Comparison of ENCODE assay signal across 15 cellular contexts in genomic region chr14:55212611-55213010, GRCh38. TPM values are rescaled to one million over a fixed set of nuclear protein-coding genes. Genes with fewer than 3 reads are reported as not detected.
A peak's percentile ranks its signal among the peaks of the same experiment; 100 is the strongest.
DNase-seq lines count a peak whose midpoint lies in the region; ATAC-seq and TF ChIP-seq lines count a peak whose summit lies in the region.
"Had no signal": no experiment of that assay in that cellular context is flagged by ENCODE, and none has a peak within 500 bp of the region (broad histone marks: within the 10 kb centered on the region; RNA-seq: fewer than 3 reads in every experiment).

No MANE protein-coding gene starts in this region.

- H3K9me3 ChIP-seq in CD8-positive, alpha-beta T cell (ENCODE audit: low read length), result no peaks in the 10 kb centered on the region
- H3K9me3 ChIP-seq: adrenal gland, sigmoid colon had no signal

- no peaks in the 10 kb centered on the region for H3K27me3 ChIP-seq in CD8-positive, alpha-beta T cell (ENCODE audit: insufficient read depth, low read length)
- H3K27me3 ChIP-seq: adrenal gland, sigmoid colon had no signal

- DNase-seq in NCI-H748 (lab: John Stamatoyannopoulos, UW; ENCODE audit: unreplicated experiment) (peak; percentile 50), NCI-H748 treated with DMSO at 0.1 percent for 48 hours (lab: John Stamatoyannopoulos, UW) (no peak), NCI-H460 (ENCODE audit: extremely low read depth, low read depth) (peak; percentile 93), SK-N-DZ (ENCODE audit: low spot score) (peak; percentile 50), stromal cell of bone marrow (ENCODE audit: low read depth) (peak; percentile 19), NCI-H1105 (lab: John Stamatoyannopoulos, UW) (no peak)
- no peak for DNase-seq in CD8-positive, alpha-beta T cell
- DNase-seq: sigmoid colon had no signal

- H3K4me1 Mint-ChIP-seq in CD8-positive, alpha-beta T cell (ENCODE audit: low read depth), result peaks cover 3% of the 10 kb centered on the region

- H3K27ac Mint-ChIP-seq in CD8-positive, alpha-beta T cell, result no peak overlapping the region
- H3K27ac Mint-ChIP-seq: effector memory CD8-positive, alpha-beta T cell had no signal

- H3K36me3 ChIP-seq in CD8-positive, alpha-beta T cell (ENCODE audit: insufficient read depth, low read length), result no peaks in the 10 kb centered on the region
- H3K36me3 ChIP-seq: adrenal gland, sigmoid colon, WERI-Rb-1 had no signal

- no peak overlapping the region for H3K4me3 Mint-ChIP-seq in CD8-positive, alpha-beta T cell
- H3K4me3 Mint-ChIP-seq: activated CD8-positive, alpha-beta T cell treated with anti-CD3 and anti-CD28 coated beads for 36 hours; effector memory CD8-positive, alpha-beta T cell had no signal

- intact Hi-C loops in CD8-positive, alpha-beta T cell (cut with DNase I, micrococcal nuclease), result loop anchor here (1.0 to 2.0 kb wide), 4 partner anchors 59 to 218 kb away; partner anchors contain the start of gene FBXO34 (in 1 of the 2)

- no peak overlapping the region for H3K4me3 ChIP-seq in CD8-positive, alpha-beta T cell (ENCODE audit: low read depth, low read length)
- H3K4me3 ChIP-seq: adrenal gland, PC-9, sigmoid colon had no signal

- POLR2A ChIA-PET in CD8-positive, alpha-beta T cell (lab: Charles Lee), result interaction anchor here (0.6 to 1.2 kb wide), 3 partner anchors 35 to 221 kb away, joined by 3 to 6 read pairs (median 3); no protein-coding TSS in a partner anchor

- no peak for ATAC-seq in HG03571 (IDR thresholded peaks at IDR 0.05; ENCODE audit: unreplicated experiment)
- ATAC-seq in CD8-positive, alpha-beta T cell, result no peak

- CTCF ChIA-PET in CD8-positive, alpha-beta T cell (lab: Charles Lee), result interaction anchor here (1.0 to 3.7 kb wide), 6 partner anchors 9 to 142 kb away, joined by 3 to 22 read pairs (median 4); no protein-coding TSS in a partner anchor

- H3K9me3 Mint-ChIP-seq in CD8-positive, alpha-beta T cell, result no peaks in the 10 kb centered on the region
- H3K9me3 Mint-ChIP-seq: activated CD8-positive, alpha-beta T cell treated with anti-CD3 and anti-CD28 coated beads for 36 hours; effector memory CD8-positive, alpha-beta T cell had no signal

- TF ChIP-seq CTCF in CD8-positive, alpha-beta T cell (IDR thresholded peaks at IDR 0.05), result no peak

- H3K27ac ChIP-seq in CD8-positive, alpha-beta T cell (ENCODE audit: low read depth, low read length), result no peak overlapping the region
- H3K27ac ChIP-seq: adrenal gland, HL-60, PC-9, sigmoid colon, WERI-Rb-1 had no signal

- no peaks in the 10 kb centered on the region for H3K4me1 ChIP-seq in CD8-positive, alpha-beta T cell (ENCODE audit: insufficient read depth, low read length)
- H3K4me1 ChIP-seq: adrenal gland, sigmoid colon had no signal

- no peaks in the 10 kb centered on the region for H3K36me3 Mint-ChIP-seq in CD8-positive, alpha-beta T cell

- H3K27me3 Mint-ChIP-seq in CD8-positive, alpha-beta T cell (ENCODE audit: low read depth), result no peaks in the 10 kb centered on the region
- H3K27me3 Mint-ChIP-seq: activated CD8-positive, alpha-beta T cell treated with anti-CD3 and anti-CD28 coated beads for 36 hours; effector memory CD8-positive, alpha-beta T cell had no signal

RNA-seq across cellular contexts. Expression of gene DLGAP5, which starts 21.2 kb away (rescaled TPM):
- 55.2 and 55.6 TPM in 2 replicates for total RNA-seq in NCI-H460 (2014; rRNA removed; shearing (Covaris generic))
- polyA plus RNA-seq in NCI-H460 (2014; cell fraction: nucleus; rRNA removed), result 47.6 and 62.3 TPM in 2 replicates
- 35.1 and 45.4 TPM in 2 replicates for polyA plus RNA-seq in SK-N-DZ (2014; cell fraction: cytosol; rRNA removed)
- polyA plus RNA-seq in SK-N-DZ (2014; cell fraction: nucleus; rRNA removed), result 375 and 425 TPM in 2 replicates
- under 1 TPM in 1 of 2 experiments, not detected in 1; 0.54 TPM for total RNA-seq in CD8-positive, alpha-beta T cell

RNA-seq across cellular contexts. Expression of gene FBXO34, which starts 58.6 kb away (rescaled TPM):
- 19.8 and 21.4 TPM in 2 replicates for total RNA-seq in NCI-H460 (2014; rRNA removed; shearing (Covaris generic))
- polyA plus RNA-seq in NCI-H460 (2014; cell fraction: nucleus; rRNA removed), result 24.1 and 28.3 TPM in 2 replicates
- 18.1 and 19.1 TPM in 2 replicates for polyA plus RNA-seq in SK-N-DZ (2014; cell fraction: cytosol; rRNA removed)
- polyA plus RNA-seq in SK-N-DZ (2014; cell fraction: nucleus; rRNA removed), result 14.7 TPM in 2 replicates
- 10 to 100 TPM; 42.6 to 46.3 TPM for total RNA-seq in CD8-positive, alpha-beta T cell

Comparison
In these comparisons a context has a peak if more than half of its experiments do, and no peak if none do; other contexts are left out.
1. DNase-seq: peak in NCI-H748 (single experiment), NCI-H460 (single experiment), SK-N-DZ (single experiment) and stromal cell of bone marrow (single experiment); none in NCI-H748 treated with DMSO at 0.1 percent for 48 hours (single experiment), NCI-H1105 (single experiment) and CD8-positive, alpha-beta T cell (0 of 7).
2. RNA of gene DLGAP5, which starts 21.2 kb away (total RNA-seq): 55.2 to 55.6 TPM in NCI-H460; 0.54 TPM in CD8-positive, alpha-beta T cell; every median in the first group is over 10 times any median in the second.